In genomic region chr20:37651932-37652331, GRCh38 we compare ENCODE assay signal across 1 cellular context.
TF ChIP-seq lines count a peak whose summit lies in the region.

No MANE protein-coding gene starts in this region.

TF ChIP-seq in HepG2, 621 proteins besides CTCF, POLR2A, EP300 and RAD21 (continued from another document and continues in another):
- TF ChIP-seq, protein P1, sequence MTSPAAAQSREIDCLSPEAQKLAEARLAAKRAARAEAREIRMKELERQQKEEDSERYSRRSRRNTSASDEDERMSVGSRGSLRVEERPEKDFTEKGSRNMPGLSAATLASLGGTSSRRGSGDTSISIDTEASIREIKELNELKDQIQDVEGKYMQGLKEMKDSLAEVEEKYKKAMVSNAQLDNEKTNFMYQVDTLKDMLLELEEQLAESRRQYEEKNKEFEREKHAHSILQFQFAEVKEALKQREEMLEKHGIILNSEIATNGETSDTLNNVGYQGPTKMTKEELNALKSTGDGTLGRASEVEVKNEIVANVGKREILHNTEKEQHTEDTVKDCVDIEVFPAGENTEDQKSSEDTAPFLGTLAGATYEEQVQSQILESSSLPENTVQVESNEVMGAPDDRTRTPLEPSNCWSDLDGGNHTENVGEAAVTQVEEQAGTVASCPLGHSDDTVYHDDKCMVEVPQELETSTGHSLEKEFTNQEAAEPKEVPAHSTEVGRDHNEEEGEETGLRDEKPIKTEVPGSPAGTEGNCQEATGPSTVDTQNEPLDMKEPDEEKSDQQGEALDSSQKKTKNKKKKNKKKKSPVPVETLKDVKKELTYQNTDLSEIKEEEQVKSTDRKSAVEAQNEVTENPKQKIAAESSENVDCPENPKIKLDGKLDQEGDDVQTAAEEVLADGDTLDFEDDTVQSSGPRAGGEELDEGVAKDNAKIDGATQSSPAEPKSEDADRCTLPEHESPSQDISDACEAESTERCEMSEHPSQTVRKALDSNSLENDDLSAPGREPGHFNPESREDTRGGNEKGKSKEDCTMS (CRISPR knock-in tag; conservative IDR thresholded peaks at IDR 0.05), result no peak
- TF ChIP-seq CCDC6 (CRISPR knock-in tag; IDR thresholded peaks at IDR 0.05) (no peak), NFYC (CRISPR knock-in tag; IDR thresholded peaks at IDR 0.05) (no peak), KLF9 (CRISPR knock-in tag; IDR thresholded peaks at IDR 0.05; ENCODE audit: low read depth) (no peak), ZBTB3 (CRISPR knock-in tag; IDR thresholded peaks at IDR 0.05; ENCODE audit: borderline replicate concordance, low read depth) (no peak), ETV5 (CRISPR knock-in tag; IDR thresholded peaks at IDR 0.05; ENCODE audit: borderline replicate concordance) (no peak), AGO2 (optimal IDR thresholded peaks at IDR 0.05; ENCODE audit: low read depth, low read length) (no peak), RXRA (CRISPR knock-in tag; IDR thresholded peaks at IDR 0.05) (no peak), ZNF530 (CRISPR knock-in tag; IDR thresholded peaks at IDR 0.05; ENCODE audit: low read depth) (no peak), GFI1 (CRISPR knock-in tag; IDR thresholded peaks at IDR 0.05; ENCODE audit: borderline replicate concordance) (no peak), TRAFD1 (CRISPR knock-in tag; IDR thresholded peaks at IDR 0.05; ENCODE audit: borderline replicate concordance) (no peak), THAP11 (CRISPR knock-in tag; IDR thresholded peaks at IDR 0.05) (no peak), PLRG1 (conservative IDR thresholded peaks at IDR 0.05) (no peak), ZNF121 (CRISPR knock-in tag; IDR thresholded peaks at IDR 0.05) (no peak), JUN (CRISPR knock-in tag; IDR thresholded peaks at IDR 0.05) (no peak), ZBTB33 (CRISPR knock-in tag; IDR thresholded peaks at IDR 0.05) (no peak), ZBTB10 (CRISPR knock-in tag; IDR thresholded peaks at IDR 0.05; ENCODE audit: borderline replicate concordance) (no peak), FLYWCH1 (CRISPR knock-in tag; IDR thresholded peaks at IDR 0.05) (no peak), ZNF687 (CRISPR knock-in tag; IDR thresholded peaks at IDR 0.05) (peak; percentile 43), ZNF142 (CRISPR knock-in tag; IDR thresholded peaks at IDR 0.05) (no peak), CENPBD1 (CRISPR knock-in tag; IDR thresholded peaks at IDR 0.05; ENCODE audit: borderline replicate concordance, low read depth) (no peak), TBX3 (IDR thresholded peaks at IDR 0.05; ENCODE audit: borderline replicate concordance) (no peak), MZF1 (CRISPR knock-in tag; IDR thresholded peaks at IDR 0.05; ENCODE audit: borderline replicate concordance) (no peak), ZNF766 (CRISPR knock-in tag; IDR thresholded peaks at IDR 0.05; ENCODE audit: borderline replicate concordance) (no peak), ZNF549 (CRISPR knock-in tag; IDR thresholded peaks at IDR 0.05) (no peak), ZNF282 (IDR thresholded peaks at IDR 0.05; ENCODE audit: partially characterized antibody) (no peak), BHLHE40 (IDR thresholded peaks at IDR 0.05; ENCODE audit: low read length) (no peak), KLF11 (CRISPR knock-in tag; IDR thresholded peaks at IDR 0.05) (no peak)
- TF ChIP-seq, protein P2, sequence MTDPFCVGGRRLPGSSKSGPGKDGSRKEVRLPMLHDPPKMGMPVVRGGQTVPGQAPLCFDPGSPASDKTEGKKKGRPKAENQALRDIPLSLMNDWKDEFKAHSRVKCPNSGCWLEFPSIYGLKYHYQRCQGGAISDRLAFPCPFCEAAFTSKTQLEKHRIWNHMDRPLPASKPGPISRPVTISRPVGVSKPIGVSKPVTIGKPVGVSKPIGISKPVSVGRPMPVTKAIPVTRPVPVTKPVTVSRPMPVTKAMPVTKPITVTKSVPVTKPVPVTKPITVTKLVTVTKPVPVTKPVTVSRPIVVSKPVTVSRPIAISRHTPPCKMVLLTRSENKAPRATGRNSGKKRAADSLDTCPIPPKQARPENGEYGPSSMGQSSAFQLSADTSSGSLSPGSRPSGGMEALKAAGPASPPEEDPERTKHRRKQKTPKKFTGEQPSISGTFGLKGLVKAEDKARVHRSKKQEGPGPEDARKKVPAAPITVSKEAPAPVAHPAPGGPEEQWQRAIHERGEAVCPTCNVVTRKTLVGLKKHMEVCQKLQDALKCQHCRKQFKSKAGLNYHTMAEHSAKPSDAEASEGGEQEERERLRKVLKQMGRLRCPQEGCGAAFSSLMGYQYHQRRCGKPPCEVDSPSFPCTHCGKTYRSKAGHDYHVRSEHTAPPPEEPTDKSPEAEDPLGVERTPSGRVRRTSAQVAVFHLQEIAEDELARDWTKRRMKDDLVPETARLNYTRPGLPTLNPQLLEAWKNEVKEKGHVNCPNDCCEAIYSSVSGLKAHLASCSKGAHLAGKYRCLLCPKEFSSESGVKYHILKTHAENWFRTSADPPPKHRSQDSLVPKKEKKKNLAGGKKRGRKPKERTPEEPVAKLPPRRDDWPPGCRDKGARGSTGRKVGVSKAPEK (CRISPR knock-in tag; IDR thresholded peaks at IDR 0.05; ENCODE audit: borderline replicate concordance), result peak; percentile 54; the same call in 1 of the 2 replicates
- TF ChIP-seq, protein P3, sequence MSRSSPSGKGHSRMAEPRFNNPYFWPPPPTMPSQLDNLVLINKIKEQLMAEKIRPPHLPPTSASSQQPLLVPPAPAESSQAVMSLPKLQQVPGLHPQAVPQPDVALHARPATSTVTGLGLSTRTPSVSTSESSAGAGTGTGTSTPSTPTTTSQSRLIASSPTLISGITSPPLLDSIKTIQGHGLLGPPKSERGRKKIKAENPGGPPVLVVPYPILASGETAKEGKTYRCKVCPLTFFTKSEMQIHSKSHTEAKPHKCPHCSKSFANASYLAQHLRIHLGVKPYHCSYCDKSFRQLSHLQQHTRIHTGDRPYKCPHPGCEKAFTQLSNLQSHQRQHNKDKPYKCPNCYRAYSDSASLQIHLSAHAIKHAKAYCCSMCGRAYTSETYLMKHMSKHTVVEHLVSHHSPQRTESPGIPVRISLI (CRISPR knock-in tag; IDR thresholded peaks at IDR 0.05; ENCODE audit: borderline replicate concordance), result no peak
